Comparison of ENCODE assay signal across 9 cellular contexts in the genomic region with DNA sequence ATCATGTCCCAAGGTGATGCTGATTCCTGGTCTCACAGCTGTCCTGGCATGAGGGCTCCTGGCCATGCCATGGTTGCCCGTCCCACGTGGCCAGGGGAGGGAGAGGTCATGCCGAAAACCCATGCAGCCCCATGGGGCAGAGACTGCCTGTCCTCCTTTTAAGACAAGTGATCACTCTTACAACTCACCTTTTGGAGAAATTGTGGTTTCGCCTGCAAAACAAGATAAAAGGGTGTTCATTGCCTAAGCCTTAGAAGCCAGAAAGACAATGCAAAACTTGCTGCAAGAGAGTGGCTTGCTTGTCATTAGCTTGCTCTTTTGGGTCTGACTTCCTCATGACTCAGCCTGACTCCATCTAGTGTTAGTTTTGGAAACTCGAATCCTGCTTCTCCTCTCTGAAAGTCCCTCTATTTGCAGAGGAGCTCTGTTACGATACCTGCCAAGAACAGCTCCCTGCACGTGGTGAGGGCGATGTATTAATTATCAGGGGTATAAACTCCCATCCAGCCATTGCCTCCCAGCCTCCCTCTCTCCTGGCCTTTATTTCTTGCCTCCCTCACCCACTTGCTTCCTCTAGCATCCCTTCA. TPM values are rescaled to one million over a fixed set of nuclear protein-coding genes. Genes with fewer than 3 reads are reported as not detected.
DNase-seq lines count a peak whose midpoint lies in the region; ATAC-seq, FAIRE-seq and TF ChIP-seq lines count a peak whose summit lies in the region.
"Had no signal": no experiment of that assay in that cellular context is flagged by ENCODE, and none has a peak within 500 bp of the region (broad histone marks: within the 10 kb centered on the region; RNA-seq: fewer than 3 reads in every experiment).

No MANE protein-coding gene starts in this region.

- no peak overlapping the region for H3K4me3 ChIP-seq in esophagus muscularis mucosa
- H3K4me3 ChIP-seq in pancreas: no peak overlapping the region

- peak; percentile 27 for DNase-seq in GDM1 (lab: John Stamatoyannopoulos, UW)
- DNase-seq in NOMO-1 treated with dmso at 0.1 percent for 144 hours (lab: John Stamatoyannopoulos, UW; ENCODE audit: unreplicated experiment): peak; percentile 8
- no peak for DNase-seq in esophagus muscularis mucosa (ENCODE audit: extremely low spot score)
- no peak for DNase-seq in pancreas
- no peak for DNase-seq in middle frontal gyrus (ENCODE audit: extremely low spot score, low spot score)
- DNase-seq in germinal center (ENCODE audit: low spot score): no peak
- DNase-seq in mesothelial cell of epicardium (ENCODE audit: low spot score in 2 of 2, unreplicated experiment in 2 of 2): no peak

- H3K27ac ChIP-seq in esophagus muscularis mucosa (replicated peaks in 1 of 4) (no peak overlapping the region), pancreas (no peak overlapping the region)

- no peaks in the 10 kb centered on the region for H3K36me3 Mint-ChIP-seq in mesothelial cell of epicardium
- H3K36me3 Mint-ChIP-seq: activated naive CD4-positive, alpha-beta T cell treated with anti-CD3 and anti-CD28 coated beads, Interleukin-2, amount 50 U/mL, for 24 hours had no signal

- H3K27me3 ChIP-seq in esophagus muscularis mucosa (no peaks in the 10 kb centered on the region), pancreas (no peaks in the 10 kb centered on the region)

- TF ChIP-seq EP300 in esophagus muscularis mucosa (IDR thresholded peaks at IDR 0.05): no peak

- TF ChIP-seq CTCF in esophagus muscularis mucosa (IDR thresholded peaks at IDR 0.05) (peak in 2 of 3 experiments; percentile 15 to 31), pancreas (IDR thresholded peaks at IDR 0.05) (no peak), mesothelial cell of epicardium (IDR thresholded peaks at IDR 0.05; ENCODE audit: unreplicated experiment) (no peak)

- H3K36me3 ChIP-seq in esophagus muscularis mucosa (peaks cover 0 to 31% (median 10%) of the 10 kb centered on the region in 4 donors), pancreas (no peaks in the 10 kb centered on the region)

- no peaks in the 10 kb centered on the region for H3K9me3 ChIP-seq in esophagus muscularis mucosa
- no peaks in the 10 kb centered on the region for H3K9me3 ChIP-seq in pancreas

- no peaks in the 10 kb centered on the region for H3K9me3 Mint-ChIP-seq in mesothelial cell of epicardium
- H3K9me3 Mint-ChIP-seq: activated naive CD4-positive, alpha-beta T cell treated with anti-CD3 and anti-CD28 coated beads, Interleukin-2, amount 50 U/mL, for 24 hours had no signal

- no peak for FAIRE-seq in pancreas (lab: Jason Lieb, UNC)

- TF ChIP-seq POLR2A in esophagus muscularis mucosa (IDR thresholded peaks at IDR 0.05; ENCODE audit: low read depth): no peak

- peaks cover 0 to 6% (median 0%) of the 10 kb centered on the region in 4 donors for H3K4me1 ChIP-seq in esophagus muscularis mucosa
- H3K4me1 ChIP-seq in pancreas: no peaks in the 10 kb centered on the region

- H3K4me1 Mint-ChIP-seq in mesothelial cell of epicardium: no peaks in the 10 kb centered on the region

- no peak overlapping the region for H3K27ac Mint-ChIP-seq in mesothelial cell of epicardium
- H3K27ac Mint-ChIP-seq: activated naive CD4-positive, alpha-beta T cell treated with anti-CD3 and anti-CD28 coated beads, Interleukin-2, amount 50 U/mL, for 24 hours had no signal

- 50% methylated on average over 8 of the region's 8 CpGs for WGBS in esophagus muscularis mucosa
- 33 to 45% methylated on average over 8 of the region's 8 CpGs for WGBS in pancreas, 2 donors

- no peak overlapping the region for H3K4me3 Mint-ChIP-seq in mesothelial cell of epicardium
- H3K4me3 Mint-ChIP-seq: activated naive CD4-positive, alpha-beta T cell treated with anti-CD3 and anti-CD28 coated beads, Interleukin-2, amount 50 U/mL, for 24 hours had no signal

- ATAC-seq in pancreas (peak in 3 of 4 donors; percentile 49 to 63 (median 62)), HG02938 (IDR thresholded peaks at IDR 0.05; ENCODE audit: unreplicated experiment) (no peak)

- intact Hi-C loops in esophagus muscularis mucosa (cut with DNase I): loop anchor here (10.0 kb wide), 1 partner anchor 177 kb away; no protein-coding TSS in a partner anchor
- intact Hi-C loops in pancreas (cut with DNase I): loop anchor here in 2 of 3 donors (10.0 kb wide), 1 partner anchor 177 kb away; no protein-coding TSS in a partner anchor

- peaks cover 78% of the 10 kb centered on the region for H3K27me3 Mint-ChIP-seq in mesothelial cell of epicardium (ENCODE audit: low read depth)

RNA-seq across cellular contexts. Expression of a gene that starts 26.7 kb away (rescaled TPM):
- total RNA-seq in esophagus muscularis mucosa (10 to 100 TPM; 11.6 to 36.8 (median 25.1) TPM), pancreas (1 to 10 TPM in 4 of 6 donors, under 1 TPM in 2; 0.91 to 7.5 (median 1.6) TPM), mesothelial cell of epicardium (not detected in 3 replicates)
- polyA plus RNA-seq in pancreas: 1 to 10 TPM; 4.0 to 5.5 TPM

RNA-seq across cellular contexts. Expression of a gene that starts 27.7 kb away (rescaled TPM):
- total RNA-seq in esophagus muscularis mucosa (not detected), pancreas (not detected), mesothelial cell of epicardium (not detected in 3 replicates)
- not detected for polyA plus RNA-seq in pancreas

RNA-seq across cellular contexts. Expression of a gene that starts 46.2 kb away (rescaled TPM):
- 10 to 100 TPM in 3 of 4 donors, 1 to 10 TPM in 1; 10.0 to 21.4 (median 12.6) TPM for total RNA-seq in esophagus muscularis mucosa
- total RNA-seq in pancreas: 1 to 10 TPM in 3 of 6 donors, under 1 TPM in 3; 0.32 to 2.4 (median 0.74) TPM
- polyA plus RNA-seq in pancreas: under 1 TPM; 0.54 to 0.61 TPM
- 3.5 to 4.1 TPM (median 3.7 TPM) in 3 replicates for total RNA-seq in mesothelial cell of epicardium

Comparison
In these comparisons a context has a peak if more than half of its experiments do, and no peak if none do; other contexts are left out.
1. DNase-seq: peak in GDM1 (single experiment) and NOMO-1 treated with dmso at 0.1 percent for 144 hours (single experiment); none in esophagus muscularis mucosa (single experiment), pancreas (0 of 6), middle frontal gyrus (single experiment), germinal center (single experiment) and mesothelial cell of epicardium (0 of 2).
2. CTCF ChIP-seq: peak in esophagus muscularis mucosa (2 of 3); none in pancreas (0 of 4) and mesothelial cell of epicardium (single experiment).